ENCODE assay signal across 8 cellular contexts in the genomic region with DNA sequence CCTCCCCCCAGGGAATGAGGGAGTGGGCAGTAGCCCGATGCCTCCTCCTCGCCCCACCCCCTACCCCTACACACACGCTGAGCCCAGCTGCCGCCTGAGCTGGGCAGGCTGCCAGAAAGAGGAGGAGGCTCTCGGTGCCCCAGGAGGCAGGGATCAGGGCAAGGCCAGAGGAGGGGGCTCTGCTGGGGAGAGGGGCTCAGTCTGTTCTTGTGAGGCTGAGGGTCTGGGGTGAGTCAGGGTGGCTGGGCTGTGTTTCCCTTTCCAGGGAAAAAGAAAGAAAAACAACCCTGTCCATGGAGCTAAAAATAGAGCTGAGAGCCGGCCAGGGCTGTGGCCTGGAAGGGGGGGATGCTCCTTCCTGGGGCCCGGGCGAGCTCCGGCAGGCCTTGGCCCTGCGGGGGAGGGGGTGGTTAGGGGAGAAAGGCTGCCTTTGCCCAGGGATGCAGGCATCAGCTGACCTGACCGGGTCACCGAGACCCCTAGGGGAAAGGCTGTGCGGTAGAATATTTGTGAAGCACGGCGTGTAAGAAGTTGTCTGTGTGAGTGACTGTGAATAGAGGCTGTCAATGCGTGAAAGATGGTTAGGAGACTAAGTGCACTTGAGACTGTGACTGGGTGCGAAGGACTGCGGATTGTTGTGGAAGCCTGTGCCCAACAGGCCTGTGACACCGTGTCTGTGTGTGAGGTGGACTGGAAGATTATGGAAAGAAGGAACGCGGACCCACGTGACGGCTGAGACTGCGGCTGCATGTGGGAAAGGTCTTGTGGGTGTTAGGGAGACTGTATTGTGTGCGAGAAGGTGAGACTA. TPM values are rescaled to one million over a fixed set of nuclear protein-coding genes. Genes with fewer than 3 reads are reported as not detected.
DNase-seq lines count a peak whose midpoint lies in the region; ATAC-seq and TF ChIP-seq lines count a peak whose summit lies in the region.

No MANE protein-coding gene starts in this region.

- H3K27me3 ChIP-seq in colonic mucosa, result no peaks in the 10 kb centered on the region
- H3K27me3 ChIP-seq in layer of hippocampus (ENCODE audit: control insufficient read depth, insufficient read depth, low read length), result no peaks in the 10 kb centered on the region

- ATAC-seq in HG03045 (IDR thresholded peaks at IDR 0.05; ENCODE audit: unreplicated experiment) (peak; percentile 22), HG03439 (IDR thresholded peaks at IDR 0.05; ENCODE audit: unreplicated experiment) (no peak)

- peaks cover 21% of the 10 kb centered on the region for H3K4me1 ChIP-seq in colonic mucosa

- peaks cover under 1% of the 10 kb centered on the region for H3K36me3 ChIP-seq in colonic mucosa

- in situ Hi-C loops in G401 (cut with HindIII; ENCODE audit: low sequenced_read_pairs), result no loop called here

- H3K27ac ChIP-seq in colonic mucosa (peak overlapping the region; percentile 95), layer of hippocampus (ENCODE audit: low read depth, low read length) (peak overlapping the region; percentile 99)

- no peak for TF ChIP-seq CTCF in colonic mucosa (IDR thresholded peaks at IDR 0.05)

- H3K9ac ChIP-seq in colonic mucosa (ENCODE audit: low read depth in 2 of 2, low read length in 2 of 2), result peak overlapping the region; percentile 96 to 97

- H3K4me3 ChIP-seq in colonic mucosa, result peak overlapping the region; percentile 89

- H3K4me1 Mint-ChIP-seq in activated CD4-positive, alpha-beta T cell treated with anti-CD3 and anti-CD28 coated beads, Interleukin-2, amount 10 ng/mL, durations not matched to agents 24 days and 14 days, result peaks cover 22% of the 10 kb centered on the region

- intact Hi-C loops in activated CD4-positive, alpha-beta T cell treated with anti-CD3 and anti-CD28 coated beads, Interleukin-2, amount 10 ng/mL, durations not matched to agents 24 days and 14 days (cut with micrococcal nuclease), result loop anchor here (1.0 kb wide), 1 partner anchor 15 kb away; no protein-coding TSS in a partner anchor
- intact Hi-C loops in colonic mucosa (cut with DNase I), result no loop called here

- H3K9me3 Mint-ChIP-seq in activated CD4-positive, alpha-beta T cell treated with anti-CD3 and anti-CD28 coated beads, Interleukin-2, amount 10 ng/mL, durations not matched to agents 24 days and 14 days, result no peaks in the 10 kb centered on the region

- H3K27me3 Mint-ChIP-seq in activated CD4-positive, alpha-beta T cell treated with anti-CD3 and anti-CD28 coated beads, Interleukin-2, amount 10 ng/mL, durations not matched to agents 24 days and 14 days, result no peaks in the 10 kb centered on the region

- H3K36me3 Mint-ChIP-seq in activated CD4-positive, alpha-beta T cell treated with anti-CD3 and anti-CD28 coated beads, Interleukin-2, amount 10 ng/mL, durations not matched to agents 24 days and 14 days (ENCODE audit: low read depth), result peaks cover 14% of the 10 kb centered on the region

- H3K4me3 Mint-ChIP-seq in activated CD4-positive, alpha-beta T cell treated with anti-CD3 and anti-CD28 coated beads, Interleukin-2, amount 10 ng/mL, durations not matched to agents 24 days and 14 days, result peak overlapping the region; percentile 83

- H3K27ac Mint-ChIP-seq in activated CD4-positive, alpha-beta T cell treated with anti-CD3 and anti-CD28 coated beads, Interleukin-2, amount 10 ng/mL, durations not matched to agents 24 days and 14 days, result peak overlapping the region; percentile 86

- H3K9me3 ChIP-seq in colonic mucosa, result no peaks in the 10 kb centered on the region

- DNase-seq in G401 (ENCODE audit: low spot score) (peak; percentile 86), NCI-H460 (ENCODE audit: extremely low read depth, low read depth) (peak; percentile 73), colonic mucosa (peak; percentile 93)
- peak; percentile 86 for DNase-seq in activated CD4-positive, alpha-beta T cell treated with anti-CD3 and anti-CD28 coated beads, Interleukin-2, amount 10 ng/mL, durations not matched to agents 24 days and 14 days
- peak; percentile 28 to 40 for DNase-seq in stimulated activated CD4-positive, alpha-beta T cell treated with anti-CD3 and anti-CD28 coated beads, Interleukin-1b, Interleukin-23, amount 100 ng/mL, for 1 hour (ENCODE audit: low read depth in 2 of 2)

RNA-seq across cellular contexts. Expression of a gene that starts 1.2 kb away (rescaled TPM):
- total RNA-seq in G401 (2014; rRNA removed; shearing (Covaris generic)), result 146 and 166 TPM in 2 replicates
- 49.2 and 51.6 TPM in 2 replicates for total RNA-seq in NCI-H460 (2014; rRNA removed; shearing (Covaris generic))
- 163 and 176 TPM in 2 replicates for polyA plus RNA-seq in NCI-H460 (2014; cell fraction: nucleus; rRNA removed)
- 21.8 and 22.7 TPM in 2 replicates for total RNA-seq in activated CD4-positive, alpha-beta T cell treated with anti-CD3 and anti-CD28 coated beads, Interleukin-2, amount 10 ng/mL, durations not matched to agents 24 days and 14 days
- 10 to 100 TPM; 30.8 to 36.5 TPM for total RNA-seq in colonic mucosa

RNA-seq across cellular contexts. Expression of a gene that starts 11.0 kb away (rescaled TPM):
- 20.9 and 21.7 TPM in 2 replicates for total RNA-seq in G401 (2014; rRNA removed; shearing (Covaris generic))
- 14.3 and 19.9 TPM in 2 replicates for total RNA-seq in NCI-H460 (2014; rRNA removed; shearing (Covaris generic))
- 14.9 and 31.6 TPM in 2 replicates for polyA plus RNA-seq in NCI-H460 (2014; cell fraction: nucleus; rRNA removed)
- total RNA-seq in activated CD4-positive, alpha-beta T cell treated with anti-CD3 and anti-CD28 coated beads, Interleukin-2, amount 10 ng/mL, durations not matched to agents 24 days and 14 days, result 41.1 and 42.1 TPM in 2 replicates
- total RNA-seq in colonic mucosa, result 10 to 100 TPM in 1 of 2 donors, 1 to 10 TPM in 1; 4.6 to 11.4 TPM

RNA-seq across cellular contexts. Expression of a gene that starts 11.1 kb away (rescaled TPM):
- total RNA-seq in G401 (2014; rRNA removed; shearing (Covaris generic)), result 91.6 and 117 TPM in 2 replicates
- total RNA-seq in NCI-H460 (2014; rRNA removed; shearing (Covaris generic)), result 72.4 and 78.9 TPM in 2 replicates
- polyA plus RNA-seq in NCI-H460 (2014; cell fraction: nucleus; rRNA removed), result 125 and 166 TPM in 2 replicates
- total RNA-seq in activated CD4-positive, alpha-beta T cell treated with anti-CD3 and anti-CD28 coated beads, Interleukin-2, amount 10 ng/mL, durations not matched to agents 24 days and 14 days, result 53.4 and 59.5 TPM in 2 replicates
- total RNA-seq in colonic mucosa, result 100 to 1,000 TPM in 1 of 2 donors, 10 to 100 TPM in 1; 71.5 to 105 TPM

RNA-seq across cellular contexts. Expression of a gene that starts 29.1 kb away (rescaled TPM):
- 15.3 and 36.2 TPM in 2 replicates for total RNA-seq in G401 (2014; rRNA removed; shearing (Covaris generic))
- total RNA-seq in NCI-H460 (2014; rRNA removed; shearing (Covaris generic)), result 1.1 and 1.7 TPM in 2 replicates
- 1.2 and 1.9 TPM in 2 replicates for polyA plus RNA-seq in NCI-H460 (2014; cell fraction: nucleus; rRNA removed)
- total RNA-seq in activated CD4-positive, alpha-beta T cell treated with anti-CD3 and anti-CD28 coated beads, Interleukin-2, amount 10 ng/mL, durations not matched to agents 24 days and 14 days, result 1.4 and 1.8 TPM in 2 replicates
- 100 to 1,000 TPM; 113 to 133 TPM for total RNA-seq in colonic mucosa

RNA-seq across cellular contexts. Expression of a gene that starts 32.5 kb away (rescaled TPM):
- 2.4 and 4.5 TPM in 2 replicates for total RNA-seq in G401 (2014; rRNA removed; shearing (Covaris generic))
- 0.52 and 0.55 TPM in 2 replicates for total RNA-seq in NCI-H460 (2014; rRNA removed; shearing (Covaris generic))
- polyA plus RNA-seq in NCI-H460 (2014; cell fraction: nucleus; rRNA removed), result 1.3 and 3.2 TPM in 2 replicates
- total RNA-seq in activated CD4-positive, alpha-beta T cell treated with anti-CD3 and anti-CD28 coated beads, Interleukin-2, amount 10 ng/mL, durations not matched to agents 24 days and 14 days, result 0.38 and 0.93 TPM in 2 replicates
- total RNA-seq in colonic mucosa, result under 1 TPM; 0.19 to 0.42 TPM

Comparison
In these comparisons a context has a peak if more than half of its experiments do, and no peak if none do; other contexts are left out.
1. DNase-seq: peak in every context shown above with its lines; median percentile 93 in colonic mucosa; 86 in G401; 86 in activated CD4-positive, alpha-beta T cell treated with anti-CD3 and anti-CD28 coated beads, Interleukin-2, amount 10 ng/mL, durations not matched to agents 24 days and 14 days; 73 in NCI-H460; 34 in stimulated activated CD4-positive, alpha-beta T cell treated with anti-CD3 and anti-CD28 coated beads, Interleukin-1b, Interleukin-23, amount 100 ng/mL, for 1 hour.